In the genomic region with DNA sequence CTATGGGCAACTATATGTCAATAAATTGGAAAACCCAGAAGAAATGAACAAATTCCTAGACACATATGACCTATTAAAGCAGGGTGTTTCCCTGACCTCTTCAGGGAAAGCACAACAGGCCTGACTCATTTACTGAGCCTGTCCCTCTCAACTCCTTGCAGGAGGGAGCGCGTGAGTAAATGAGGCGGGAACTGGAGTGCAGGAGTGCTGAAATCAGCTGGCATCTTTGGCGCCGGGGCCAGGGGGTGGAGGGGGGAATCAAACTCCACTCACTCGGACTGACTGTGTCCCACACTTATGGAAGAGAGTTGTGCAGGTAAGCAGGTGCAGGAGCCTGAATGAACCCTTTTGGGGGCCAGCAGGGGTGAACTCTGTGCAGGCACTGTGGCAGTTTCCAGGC, we compare ENCODE assay signal across 26 cellular contexts.
"Had no signal": no experiment of that assay in that cellular context is flagged by ENCODE, and none has a peak within 500 bp of the region (broad histone marks: within the 10 kb centered on the region; RNA-seq: fewer than 3 reads in every experiment).

No MANE protein-coding gene starts in this region.

- H2AFZ ChIP-seq: hepatocyte had no signal

- H3K4me3 ChIP-seq: adrenal gland, esophagus squamous epithelium, hepatocyte, left lung, lower lobe of right lung, pancreas, prostate gland, sigmoid colon, suprapubic skin, tibial artery, upper lobe of right lung had no signal

- DNase-seq: activated CD4-positive, alpha-beta T cell treated with anti-CD3 and anti-CD28 coated beads, Interleukin-2, amount 50 U/mL, for 1 hour; activated CD8-positive, alpha-beta T cell treated with anti-CD3 and anti-CD28 coated beads for 36 hours; activated naive CD4-positive, alpha-beta T cell treated with Interleukin-2 at 50 U/mL for 16 hours; activated naive CD8-positive, alpha-beta T cell treated with anti-CD3 and anti-CD28 coated beads for 36 hours; activated T-cell treated with anti-CD3 and anti-CD28 coated beads, Interleukin-2, amount 50 U/mL, for 4 hours; adrenal gland; brain microvascular endothelial cell; central memory CD4-positive, alpha-beta T cell; esophagus squamous epithelium; foreskin melanocyte; kidney; lower lobe of right lung; sigmoid colon; small intestine; stimulated activated CD4-positive, alpha-beta T cell treated with anti-CD3 and anti-CD28 coated beads, Interleukin-4, amount 100 ng/mL, for 24 hours; T-helper 2 cell; tibial artery; upper lobe of right lung had no signal

- H3K4me3 Mint-ChIP-seq: activated CD8-positive, alpha-beta T cell treated with anti-CD3 and anti-CD28 coated beads for 36 hours; activated naive CD8-positive, alpha-beta T cell treated with anti-CD3 and anti-CD28 coated beads for 36 hours; activated T-cell treated with anti-CD3 and anti-CD28 coated beads, Interleukin-2, amount 50 U/mL, for 4 hours; nephron; stimulated activated effector memory CD8-positive, alpha-beta T cell treated with anti-CD3 and anti-CD28 coated beads, Interleukin-12 subunit alpha, Interleukin-12 subunit beta, amount 100 ng/mL, for 72 hours; WTC11 had no signal

- H3K4me1 ChIP-seq: adrenal gland, left lung, lower lobe of right lung, pancreas, prostate gland, sigmoid colon, tibial artery, upper lobe of right lung had no signal

- H3K79me2 ChIP-seq: hepatocyte had no signal

- ATAC-seq: activated CD8-positive, alpha-beta T cell treated with anti-CD3 and anti-CD28 coated beads for 36 hours; activated T-cell treated with anti-CD3 and anti-CD28 coated beads, Interleukin-2, amount 50 U/mL, for 4 hours; left lung; pancreas; stimulated activated effector memory CD8-positive, alpha-beta T cell treated with anti-CD3 and anti-CD28 coated beads, Interleukin-12 subunit alpha, Interleukin-12 subunit beta, amount 100 ng/mL, for 72 hours; upper lobe of right lung; WTC11 had no signal

- H3K4me2 ChIP-seq: hepatocyte had no signal

- H3K9me3 ChIP-seq: adrenal gland, esophagus squamous epithelium, lower lobe of right lung, pancreas, prostate gland, sigmoid colon, suprapubic skin, tibial artery, upper lobe of right lung had no signal

- H3K27me3 Mint-ChIP-seq: activated CD8-positive, alpha-beta T cell treated with anti-CD3 and anti-CD28 coated beads for 36 hours; activated naive CD8-positive, alpha-beta T cell treated with anti-CD3 and anti-CD28 coated beads for 36 hours had no signal

- H3K4me1 Mint-ChIP-seq: activated naive CD8-positive, alpha-beta T cell treated with anti-CD3 and anti-CD28 coated beads for 36 hours; nephron; stimulated activated effector memory CD8-positive, alpha-beta T cell treated with anti-CD3 and anti-CD28 coated beads, Interleukin-12 subunit alpha, Interleukin-12 subunit beta, amount 100 ng/mL, for 72 hours had no signal

- H3K36me3 ChIP-seq: adrenal gland, brain microvascular endothelial cell, esophagus squamous epithelium, left lung, lower lobe of right lung, pancreas, prostate gland, sigmoid colon, suprapubic skin, tibial artery, upper lobe of right lung had no signal

- H3K27me3 ChIP-seq: adrenal gland, brain microvascular endothelial cell, esophagus squamous epithelium, hepatocyte, left lung, pancreas, sigmoid colon, suprapubic skin, tibial artery, upper lobe of right lung had no signal

- H3K27ac ChIP-seq: adrenal gland, brain microvascular endothelial cell, esophagus squamous epithelium, hepatocyte, left lung, lower lobe of right lung, pancreas, prostate gland, sigmoid colon, suprapubic skin, tibial artery, upper lobe of right lung had no signal

- H3K27ac Mint-ChIP-seq: activated CD8-positive, alpha-beta T cell treated with anti-CD3 and anti-CD28 coated beads for 36 hours; activated naive CD8-positive, alpha-beta T cell treated with anti-CD3 and anti-CD28 coated beads for 36 hours; nephron; stimulated activated effector memory CD8-positive, alpha-beta T cell treated with anti-CD3 and anti-CD28 coated beads, Interleukin-12 subunit alpha, Interleukin-12 subunit beta, amount 100 ng/mL, for 72 hours; WTC11 had no signal

- H3K36me3 Mint-ChIP-seq: activated naive CD8-positive, alpha-beta T cell treated with anti-CD3 and anti-CD28 coated beads for 36 hours; stimulated activated effector memory CD8-positive, alpha-beta T cell treated with anti-CD3 and anti-CD28 coated beads, Interleukin-12 subunit alpha, Interleukin-12 subunit beta, amount 100 ng/mL, for 72 hours; WTC11 had no signal
